9 cellular contexts compared by ENCODE assay signal in genomic region chr5:34854459-34855174, GRCh38. TPM values are rescaled to one million over a fixed set of nuclear protein-coding genes. Genes with fewer than 3 reads are reported as not detected.
A peak's percentile ranks its signal among the peaks of the same experiment; 100 is the strongest.
DNase-seq lines count a peak whose midpoint lies in the region; ATAC-seq, FAIRE-seq and TF ChIP-seq lines count a peak whose summit lies in the region.
"Had no signal": no experiment of that assay in that cellular context is flagged by ENCODE, and none has a peak within 500 bp of the region (broad histone marks: within the 10 kb centered on the region; RNA-seq: fewer than 3 reads in every experiment).

No MANE protein-coding gene starts in this region.

- H2BK120ac ChIP-seq in mesendoderm (ENCODE audit: low read depth, low read length): no peak overlapping the region

- no peak overlapping the region for H3K23ac ChIP-seq in mesendoderm (ENCODE audit: low read length)

- intact Hi-C loops in mammary epithelial cell (cut with micrococcal nuclease): no loop called here

- peak; percentile 21 for DNase-seq in GM12892 (ENCODE audit: insufficient read length)
- DNase-seq in activated effector memory CD4-positive, alpha-beta T cell treated with Interleukin-2 at 50 U/mL for 16 hours: no peak
- no peak for DNase-seq in mesendoderm
- DNase-seq in activated T-cell treated with anti-CD3 and anti-CD28 coated beads, Interleukin-2, amount 50 U/mL, for 4 hours: no peak
- no peak for DNase-seq in mammary epithelial cell
- DNase-seq: PC-9 had no signal

- no peaks in the 10 kb centered on the region for H3K79me1 ChIP-seq in mesendoderm (ENCODE audit: low read length)

- no TSS peak for BruUV-seq in mammary epithelial cell (replicated peaks; lab: Mats Ljungman, UMichigan)

- H4K8ac ChIP-seq in mesendoderm (ENCODE audit: low read depth, low read length): no peak overlapping the region

- H3K4me3 ChIP-seq in mesendoderm (ENCODE audit: low read length): no peak overlapping the region
- no peak overlapping the region for H3K4me3 ChIP-seq in mammary epithelial cell (replicated peaks in 1 of 3; ENCODE audit: insufficient read depth in 1 of 3, low read depth in 2 of 3, low read length in 3 of 3)
- H3K4me3 ChIP-seq: PC-9 had no signal

- no peak for TF ChIP-seq EP300 in Ishikawa (IDR thresholded peaks at IDR 0.05; ENCODE audit: borderline replicate concordance)

- no peaks in the 10 kb centered on the region for H3K4me1 ChIP-seq in mesendoderm (ENCODE audit: control insufficient read depth, low read depth, low read length)
- no peaks in the 10 kb centered on the region for H3K4me1 ChIP-seq in mammary epithelial cell (ENCODE audit: insufficient read depth, low read length)

- no peak overlapping the region for H2AFZ ChIP-seq in mammary epithelial cell (ENCODE audit: low read depth, low read length)
- H2AFZ ChIP-seq: PC-9 had no signal

- H3K9me3 ChIP-seq in mammary epithelial cell (replicated peaks; ENCODE audit: insufficient read depth, low read length): no peaks in the 10 kb centered on the region

- no peak overlapping the region for H2BK5ac ChIP-seq in mesendoderm (ENCODE audit: low read length)

- H3K4me2 ChIP-seq in mesendoderm (ENCODE audit: low read length) (no peak overlapping the region), mammary epithelial cell (ENCODE audit: insufficient read depth, low read depth, low read length) (no peak overlapping the region)
- H3K4me2 ChIP-seq: PC-9 had no signal

- H4K20me1 ChIP-seq in mammary epithelial cell (ENCODE audit: insufficient read depth, low read length): no peaks in the 10 kb centered on the region

- peak overlapping the region; percentile 71 for H3K27ac ChIP-seq in VCaP
- no peak overlapping the region for H3K27ac ChIP-seq in mesendoderm (ENCODE audit: low read depth, low read length)
- no peak overlapping the region for H3K27ac ChIP-seq in mammary epithelial cell (ENCODE audit: insufficient read depth, low read depth, low read length)
- H3K27ac ChIP-seq: PC-9 had no signal

- no peak overlapping the region for H3K4me3 Mint-ChIP-seq in activated T-cell treated with anti-CD3 and anti-CD28 coated beads, Interleukin-2, amount 50 U/mL, for 4 hours

- H3K4ac ChIP-seq in mesendoderm (ENCODE audit: low read depth, low read length): no peak overlapping the region

- no peak overlapping the region for H2AK5ac ChIP-seq in mesendoderm (ENCODE audit: low read length)

- dilution Hi-C loops in mammary epithelial cell (cut with HindIII; ENCODE audit: low sequenced_read_pairs): no loop called here

- no peak for TF ChIP-seq CTCF in VCaP (conservative IDR thresholded peaks at IDR 0.05)
- TF ChIP-seq CTCF in mammary epithelial cell (conservative IDR thresholded peaks at IDR 0.05 in 1 of 2, IDR thresholded peaks at IDR 0.05 in 1 of 2; ENCODE audit: extremely low read depth in 1 of 2, insufficient read depth in 1 of 2, low read depth in 1 of 2, low read length in 2 of 2): no peak

- no peak for TF ChIP-seq POLR2A in GM12892 (IDR thresholded peaks at IDR 0.05; ENCODE audit: low read depth, low read length)

- H3K36me3 Mint-ChIP-seq in activated T-cell treated with anti-CD3 and anti-CD28 coated beads, Interleukin-2, amount 50 U/mL, for 4 hours (ENCODE audit: insufficient read depth): no peaks in the 10 kb centered on the region

- CTCF ChIA-PET in mammary epithelial cell (lab: Charles Lee; ENCODE audit: low non-redundant PET): no interaction called here

- peak; percentile 87 for FAIRE-seq in GM12892 (lab: Jason Lieb, UNC)

- H3K27me3 ChIP-seq in mesendoderm (ENCODE audit: insufficient read depth, low read length, poor library complexity) (no peaks in the 10 kb centered on the region), mammary epithelial cell (ENCODE audit: insufficient read depth, low read length) (no peaks in the 10 kb centered on the region)

- WGBS in mesendoderm (ENCODE audit: extremely low coverage, insufficient coverage, low lambda C conversion rate): no CpG with 5 or more reads among the region's 4 CpGs
- WGBS in mammary epithelial cell (ENCODE audit: low coverage, missing lambda C conversion rate): 92% methylated on average over 3 of the region's 4 CpGs

- no peaks in the 10 kb centered on the region for H3K9me3 Mint-ChIP-seq in activated T-cell treated with anti-CD3 and anti-CD28 coated beads, Interleukin-2, amount 50 U/mL, for 4 hours

- in situ Hi-C loops in mammary epithelial cell (cut with MboI; ENCODE audit: low sequenced_read_pairs in 2 of 2): no loop called here

- no peaks in the 10 kb centered on the region for H3K4me1 Mint-ChIP-seq in activated T-cell treated with anti-CD3 and anti-CD28 coated beads, Interleukin-2, amount 50 U/mL, for 4 hours (ENCODE audit: low read depth)

- no peaks in the 10 kb centered on the region for H3K36me3 ChIP-seq in mesendoderm (ENCODE audit: control insufficient read depth, insufficient read depth, low read length)
- no peaks in the 10 kb centered on the region for H3K36me3 ChIP-seq in mammary epithelial cell (ENCODE audit: insufficient read depth, low read length)

- H3K9ac ChIP-seq in mesendoderm (ENCODE audit: low read length): no peak overlapping the region
- H3K9ac ChIP-seq in mammary epithelial cell (ENCODE audit: insufficient read depth, low read length): no peak overlapping the region

- peak; percentile 91 for ATAC-seq in GM21786 (IDR thresholded peaks at IDR 0.05; ENCODE audit: unreplicated experiment)
- ATAC-seq in activated T-cell treated with anti-CD3 and anti-CD28 coated beads, Interleukin-2, amount 50 U/mL, for 4 hours: no peak

- no peak for TF ChIP-seq RAD21 in Ishikawa (IDR thresholded peaks at IDR 0.05; ENCODE audit: low read depth)

- H3K79me2 ChIP-seq in mesendoderm (ENCODE audit: control insufficient read depth, insufficient read depth, low read length) (no peaks in the 10 kb centered on the region), mammary epithelial cell (ENCODE audit: insufficient read depth, low read length) (no peaks in the 10 kb centered on the region)

- no peak overlapping the region for H3K18ac ChIP-seq in mesendoderm (ENCODE audit: low read length)

- H3K56ac ChIP-seq in mesendoderm (ENCODE audit: low read length): no peak overlapping the region

- H2BK15ac ChIP-seq in mesendoderm (replicated peaks; ENCODE audit: low read depth): no peak overlapping the region

- H3K27me3 Mint-ChIP-seq in activated T-cell treated with anti-CD3 and anti-CD28 coated beads, Interleukin-2, amount 50 U/mL, for 4 hours (ENCODE audit: low read depth): no peaks in the 10 kb centered on the region

- H4K5ac ChIP-seq in mesendoderm (ENCODE audit: low read length): no peak overlapping the region

TF ChIP-seq in Ishikawa, 13 proteins besides CTCF, POLR2A, EP300 and RAD21:
- 0 out of 2 replicates have a peak, but pooled peaks have one; percentile 18 for TF ChIP-seq TEAD4 (IDR thresholded peaks at IDR 0.05)
- no peak for TF ChIP-seq CREB1 (IDR thresholded peaks at IDR 0.05; ENCODE audit: low read depth)
- TF ChIP-seq YY1 (IDR thresholded peaks at IDR 0.05; ENCODE audit: low read depth): no peak
- TF ChIP-seq, protein P1, sequence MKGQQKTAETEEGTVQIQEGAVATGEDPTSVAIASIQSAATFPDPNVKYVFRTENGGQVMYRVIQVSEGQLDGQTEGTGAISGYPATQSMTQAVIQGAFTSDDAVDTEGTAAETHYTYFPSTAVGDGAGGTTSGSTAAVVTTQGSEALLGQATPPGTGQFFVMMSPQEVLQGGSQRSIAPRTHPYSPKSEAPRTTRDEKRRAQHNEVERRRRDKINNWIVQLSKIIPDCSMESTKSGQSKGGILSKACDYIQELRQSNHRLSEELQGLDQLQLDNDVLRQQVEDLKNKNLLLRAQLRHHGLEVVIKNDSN (IDR thresholded peaks at IDR 0.05): no peak
- TF ChIP-seq EGR1 (IDR thresholded peaks at IDR 0.05): peak; percentile 71
- TF ChIP-seq TCF12 (IDR thresholded peaks at IDR 0.05; ENCODE audit: low read depth): no peak
- TF ChIP-seq TAF1 (IDR thresholded peaks at IDR 0.05; ENCODE audit: low read depth): no peak

RNA-seq across cellular contexts. Expression of gene TTC23L, which starts 15.7 kb away (rescaled TPM):
- not detected for polyA plus RNA-seq in GM12892 (2012; ENCODE audit: missing spikeins)
- polyA plus RNA-seq in mesendoderm (2013, experiment 1 of 2): 0.91 TPM
- 0.32 TPM for polyA plus RNA-seq in mesendoderm (2013, experiment 2 of 2)
- under 1 TPM in 1 of 3 donors, not detected in 2; 0.10 TPM for total RNA-seq in activated T-cell treated with anti-CD3 and anti-CD28 coated beads, Interleukin-2, amount 50 U/mL, for 4 hours
- total RNA-seq in mammary epithelial cell: under 1 TPM in 1 of 2 donors, not detected in 1; 0.17 TPM
- 0.10 TPM for polyA plus RNA-seq in mammary epithelial cell
- polyA minus RNA-seq in mammary epithelial cell: not detected
